8 cellular contexts compared by ENCODE assay signal in the genomic region with DNA sequence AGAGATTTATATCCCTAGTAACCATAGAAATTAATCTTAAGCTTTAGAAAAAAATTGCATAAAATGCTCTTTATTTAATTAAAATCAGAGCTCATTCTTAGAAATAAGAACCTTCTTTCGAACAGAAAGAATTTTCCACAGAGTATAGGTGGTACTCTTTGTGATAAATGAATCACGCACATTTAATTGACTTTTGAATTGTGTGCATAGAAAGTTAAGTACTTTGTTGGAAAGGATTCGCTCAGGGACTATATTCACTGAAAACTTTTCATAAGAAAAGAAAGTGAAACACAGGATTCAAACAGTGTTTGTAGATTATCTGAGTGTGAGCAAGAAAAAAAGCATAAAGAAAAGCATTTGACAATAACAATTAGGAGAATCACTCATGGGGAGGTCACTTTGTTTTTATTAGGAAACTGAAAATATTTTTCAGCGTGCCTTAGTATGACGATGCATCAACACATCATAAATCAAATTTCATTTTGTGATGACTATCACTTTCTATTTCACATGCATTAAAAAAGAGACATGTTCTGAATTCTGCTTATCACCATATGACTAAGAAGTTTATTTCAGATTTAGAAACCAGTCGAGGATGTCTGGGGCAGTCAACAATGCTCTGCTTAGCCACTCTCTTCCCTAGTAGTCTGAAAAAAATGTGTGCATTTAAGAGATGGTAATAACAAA. TPM values are rescaled to one million over a fixed set of nuclear protein-coding genes. Genes with fewer than 3 reads are reported as not detected.
DNase-seq lines count a peak whose midpoint lies in the region; ATAC-seq and TF ChIP-seq lines count a peak whose summit lies in the region.

No MANE protein-coding gene starts in this region.

- H3K9ac ChIP-seq in mesenchymal stem cell (ENCODE audit: low read length), result peak overlapping the region; percentile 90

- no peaks in the 10 kb centered on the region for H3K36me3 ChIP-seq in Panc1 (ENCODE audit: control insufficient read depth, insufficient read depth, low read length)
- H3K36me3 ChIP-seq in mesenchymal stem cell (ENCODE audit: control insufficient read depth in 1 of 2, insufficient read depth in 2 of 2, low read depth in 1 of 2, low read length in 2 of 2), result peaks cover 0 to 3% of the 10 kb centered on the region in 2 experiments

- no peak overlapping the region for H3K4me2 ChIP-seq in mesenchymal stem cell (ENCODE audit: low read length, poor library complexity, severe bottlenecking)

- no peaks in the 10 kb centered on the region for H3K27me3 ChIP-seq in Panc1 (ENCODE audit: control insufficient read depth, insufficient read depth, low read length)
- no peaks in the 10 kb centered on the region for H3K27me3 ChIP-seq in mesenchymal stem cell (ENCODE audit: control insufficient read depth in 1 of 2, insufficient read depth in 1 of 2, low read length in 2 of 2)

- no peak overlapping the region for H2BK120ac ChIP-seq in mesenchymal stem cell (ENCODE audit: low read depth, low read length)

- CTCF ChIA-PET in Panc1 (lab: Charles Lee), result no interaction called here

- DNase-seq in HFFc6 (peak; percentile 71), Panc1 (ENCODE audit: low read depth, low spot score) (no peak), mesenchymal stem cell (peak; percentile 63), GDM1 (lab: John Stamatoyannopoulos, UW) (no peak), glutamatergic neuron (no peak), NCI-H1436 treated with DMSO at 0.1 percent for 48 hours (lab: John Stamatoyannopoulos, UW) (no peak), NCI-H2196 treated with DMSO at 0.1 percent for 48 hours (lab: John Stamatoyannopoulos, UW; ENCODE audit: unreplicated experiment) (no peak)

- intact Hi-C loops in Panc1 (cut with micrococcal nuclease; ENCODE audit: unreplicated experiment), result no loop called here

- no peak overlapping the region for H2BK12ac ChIP-seq in mesenchymal stem cell (ENCODE audit: low read length in 2 of 2)

- H3K23ac ChIP-seq in mesenchymal stem cell (ENCODE audit: low read length in 2 of 2), result no peak overlapping the region

- H3K9me3 Mint-ChIP-seq in HFFc6, result no peaks in the 10 kb centered on the region
- H3K9me3 Mint-ChIP-seq in glutamatergic neuron (ENCODE audit: unreplicated experiment), result no peaks in the 10 kb centered on the region

- TF ChIP-seq CTCF in HFFc6 (IDR thresholded peaks at IDR 0.05) (no peak), Panc1 (IDR thresholded peaks at IDR 0.05) (no peak), glutamatergic neuron (IDR thresholded peaks at IDR 0.05; ENCODE audit: partially characterized antibody, unreplicated experiment) (no peak)

- H3K4me1 Mint-ChIP-seq in HFFc6 (ENCODE audit: low read depth), result peaks cover 41% of the 10 kb centered on the region
- no peaks in the 10 kb centered on the region for H3K4me1 Mint-ChIP-seq in glutamatergic neuron (ENCODE audit: low read depth, unreplicated experiment)

- no peak overlapping the region for H3K4ac ChIP-seq in mesenchymal stem cell (ENCODE audit: low read depth in 1 of 2, low read length in 2 of 2)

- H2AFZ ChIP-seq in mesenchymal stem cell (ENCODE audit: low read depth, low read length), result no peak overlapping the region

- H3K18ac ChIP-seq in mesenchymal stem cell (ENCODE audit: low read depth in 1 of 2, low read length in 2 of 2), result no peak overlapping the region

- no peak overlapping the region for H2BK15ac ChIP-seq in mesenchymal stem cell (ENCODE audit: low read depth, poor library complexity, severe bottlenecking)

- no peak overlapping the region for H3K4me3 ChIP-seq in Panc1 (ENCODE audit: low read depth in 2 of 2, low read length in 2 of 2)
- peak overlapping the region in 1 of 2 experiments; percentile 71 for H3K4me3 ChIP-seq in mesenchymal stem cell (ENCODE audit: insufficient read depth in 1 of 2, low read depth in 1 of 2, low read length in 2 of 2)

- ATAC-seq in GM18505 (IDR thresholded peaks at IDR 0.05; ENCODE audit: unreplicated experiment) (peak; percentile 57), Panc1 (no peak; the same call in 1 of the 2 replicates)

- 87% methylated on average over 5 of the region's 6 CpGs for WGBS in mesenchymal stem cell

- no peak overlapping the region for H2AK5ac ChIP-seq in mesenchymal stem cell (ENCODE audit: low read length, severe bottlenecking)

- POLR2A ChIA-PET in Panc1 (lab: Charles Lee), result no interaction called here

- in situ Hi-C loops in Panc1 (cut with HindIII; ENCODE audit: low pct_unique_long_range_greater_than_20kb, low sequenced_read_pairs), result no loop called here

- H3K4me1 ChIP-seq in Panc1 (ENCODE audit: control insufficient read depth, insufficient read depth, low read length) (peaks cover 6% of the 10 kb centered on the region), mesenchymal stem cell (ENCODE audit: control insufficient read depth, insufficient read depth, low read depth, low read length) (peaks cover 3% of the 10 kb centered on the region)

- H3K4me3 Mint-ChIP-seq in HFFc6 (peak overlapping the region; percentile 81), glutamatergic neuron (ENCODE audit: unreplicated experiment) (no peak overlapping the region)

- H3K14ac ChIP-seq in mesenchymal stem cell (ENCODE audit: low read length in 2 of 2), result no peak overlapping the region

- TF ChIP-seq POLR2A in GM18505 (IDR thresholded peaks at IDR 0.05; ENCODE audit: borderline replicate concordance, extremely low read depth, insufficient read depth, insufficient read length), result no peak

- H3K27ac Mint-ChIP-seq in HFFc6 (peak overlapping the region; percentile 70), glutamatergic neuron (ENCODE audit: unreplicated experiment) (no peak overlapping the region)

- peak overlapping the region; percentile 4; the same call in 1 of the 2 replicates for H3K27ac ChIP-seq in Panc1 (ENCODE audit: low read length)
- no peak overlapping the region for H3K27ac ChIP-seq in mesenchymal stem cell (ENCODE audit: low read length, poor library complexity, severe bottlenecking)

- H3K27me3 Mint-ChIP-seq in HFFc6 (ENCODE audit: insufficient read depth), result no peaks in the 10 kb centered on the region
- H3K27me3 Mint-ChIP-seq in glutamatergic neuron (ENCODE audit: unreplicated experiment), result no peaks in the 10 kb centered on the region

- BruUV-seq in Panc1 (replicated peaks; lab: Mats Ljungman, UMichigan), result no TSS peak

- no peak overlapping the region for H2BK5ac ChIP-seq in mesenchymal stem cell (ENCODE audit: low read depth, low read length, poor library complexity, severe bottlenecking)

- 0 out of 2 replicates have a peak, but pooled peaks cover 4% of the 10 kb centered on the region for H3K36me3 Mint-ChIP-seq in HFFc6 (ENCODE audit: low read depth)
- H3K36me3 Mint-ChIP-seq in glutamatergic neuron (ENCODE audit: unreplicated experiment), result no peaks in the 10 kb centered on the region

- no peak overlapping the region for H4K91ac ChIP-seq in mesenchymal stem cell (ENCODE audit: low read length)

- no peak overlapping the region for H4K8ac ChIP-seq in mesenchymal stem cell (ENCODE audit: low read length)

- peaks cover 20% of the 10 kb centered on the region for H3K79me1 ChIP-seq in mesenchymal stem cell (replicated peaks; ENCODE audit: low read length, poor library complexity, severe bottlenecking)

- H3K9me3 ChIP-seq in Panc1 (ENCODE audit: control insufficient read depth, insufficient read depth, low read depth, low read length) (no peaks in the 10 kb centered on the region), mesenchymal stem cell (ENCODE audit: control insufficient read depth, low read length) (no peaks in the 10 kb centered on the region)

RNA-seq across cellular contexts. Expression of gene STX18, which starts 49.5 kb away (rescaled TPM):
- total RNA-seq in HFFc6 (2021; fragmentation: NEBNext Ultra II Directional; extraction: Animal tissue kit (Norgen Biotek cat#: 25700)), result 10 to 100 TPM; 27.5 to 37.1 (median 29.8) TPM
- 15.0 TPM for total RNA-seq in Panc1 (2021; ENCODE audit: unreplicated experiment)
- polyA plus RNA-seq in Panc1 (2012; ENCODE audit: insufficient read length), result 10.8 TPM
- 28.2 TPM for polyA plus RNA-seq in mesenchymal stem cell (2013, experiment 1 of 2)
- 27.9 TPM for polyA plus RNA-seq in mesenchymal stem cell (2013, experiment 2 of 2)
- total RNA-seq in glutamatergic neuron (ENCODE audit: unreplicated experiment), result 26.3 TPM

Comparison
In these comparisons a context has a peak if more than half of its experiments do, and no peak if none do; other contexts are left out.
1. DNase-seq: peak in HFFc6 (single experiment) and mesenchymal stem cell (single experiment); none in Panc1 (single experiment), GDM1 (single experiment), glutamatergic neuron (single experiment), NCI-H1436 treated with DMSO at 0.1 percent for 48 hours (single experiment) and NCI-H2196 treated with DMSO at 0.1 percent for 48 hours (single experiment).